Comparison of ENCODE assay signal across 8 cellular contexts in genomic region chr12:57456145-57456700, GRCh38. TPM values are rescaled to one million over a fixed set of nuclear protein-coding genes. Genes with fewer than 3 reads are reported as not detected.
A peak's percentile ranks its signal among the peaks of the same experiment; 100 is the strongest.
DNase-seq lines count a peak whose midpoint lies in the region; ATAC-seq and TF ChIP-seq lines count a peak whose summit lies in the region.

No MANE protein-coding gene starts in this region.

- no peaks in the 10 kb centered on the region for H3K36me3 ChIP-seq in KMS-11 (ENCODE audit: insufficient read depth)

- H3K79me2 ChIP-seq in KMS-11 (ENCODE audit: insufficient read depth, low read depth) = no peaks in the 10 kb centered on the region

- peaks cover 0 to 9% of the 10 kb centered on the region in 2 donors for H3K27me3 Mint-ChIP-seq in T-cell
- H3K27me3 Mint-ChIP-seq in natural killer cell treated with Interleukin-12 subunit alpha and Interleukin-12 subunit beta and Interleukin-15 and Interleukin-18, amount 100 ng/mL, for 72 hours = peaks cover 0 to 7% of the 10 kb centered on the region in 2 donors

- H3K9ac ChIP-seq in KMS-11 = peak overlapping the region; percentile 61; the same call in 1 of the 2 replicates

- CTCF ChIA-PET in T-cell (lab: Charles Lee) = interaction anchor here in 1 of 2 donors (0.5 to 1.2 kb wide), 3 partner anchors 35 to 68 kb away, joined by 3 to 5 read pairs (median 4); no protein-coding TSS in a partner anchor

- peak in 1 of 4 experiments; percentile 17 for ATAC-seq in T-cell (replicated peaks in 1 of 4)
- no peak for ATAC-seq in natural killer cell treated with Interleukin-12 subunit alpha and Interleukin-12 subunit beta and Interleukin-15 and Interleukin-18, amount 100 ng/mL, for 72 hours
- no peak for ATAC-seq in HG03571 (IDR thresholded peaks at IDR 0.05; ENCODE audit: unreplicated experiment)

- in situ Hi-C loops in ACHN (cut with HindIII; ENCODE audit: low pct_ligation_motif_present, low pct_unique_long_range_greater_than_20kb, low sequenced_read_pairs) = loop anchor here (25.0 kb wide), 1 partner anchor 169 kb away; no protein-coding TSS in a partner anchor

- peak overlapping the region; percentile 83 for H2AFZ ChIP-seq in KMS-11 (ENCODE audit: low read depth)

- peak; percentile 98 for TF ChIP-seq CTCF in KMS-11 (conservative IDR thresholded peaks at IDR 0.05; ENCODE audit: low read depth, low read length)

- peak overlapping the region; percentile 51; the same call in 1 of the 2 replicates for H3K27ac ChIP-seq in KMS-11

- H3K4me2 ChIP-seq in KMS-11 = peak overlapping the region; percentile 98

- no peaks in the 10 kb centered on the region for H3K36me3 Mint-ChIP-seq in T-cell
- H3K36me3 Mint-ChIP-seq in natural killer cell treated with Interleukin-12 subunit alpha and Interleukin-12 subunit beta and Interleukin-15 and Interleukin-18, amount 100 ng/mL, for 72 hours = no peaks in the 10 kb centered on the region

- no peak overlapping the region for H3K4me3 ChIP-seq in KMS-11 (IDR thresholded peaks at IDR 0.05; ENCODE audit: insufficient read depth, low read depth, low read length)

- H3K4me1 ChIP-seq in KMS-11 (ENCODE audit: low read depth, poor library complexity, severe bottlenecking) = peaks cover 76% of the 10 kb centered on the region

- H3K27me3 ChIP-seq in KMS-11 (ENCODE audit: insufficient read depth, low read depth) = peaks cover 10% of the 10 kb centered on the region

- H3K9me3 Mint-ChIP-seq in T-cell = no peaks in the 10 kb centered on the region
- H3K9me3 Mint-ChIP-seq in natural killer cell treated with Interleukin-12 subunit alpha and Interleukin-12 subunit beta and Interleukin-15 and Interleukin-18, amount 100 ng/mL, for 72 hours = no peaks in the 10 kb centered on the region

- peak; percentile 81 for DNase-seq in ACHN
- DNase-seq in GF-D8 (lab: John Stamatoyannopoulos, UW) = peak; percentile 41
- DNase-seq in T-cell = peak in 12 of 34 experiments; percentile 22 to 49 (median 39)
- DNase-seq in dermis blood vessel endothelial cell = peak; percentile 72
- DNase-seq in natural killer cell treated with Interleukin-12 subunit alpha and Interleukin-12 subunit beta and Interleukin-15 and Interleukin-18, amount 100 ng/mL, for 72 hours (ENCODE audit: low spot score) = no peak
- no peak for DNase-seq in occipital lobe (lab: John Stamatoyannopoulos, UW)

- peaks cover 24 to 42% (median 28%) of the 10 kb centered on the region in 3 donors for H3K4me1 Mint-ChIP-seq in T-cell
- H3K4me1 Mint-ChIP-seq in natural killer cell treated with Interleukin-12 subunit alpha and Interleukin-12 subunit beta and Interleukin-15 and Interleukin-18, amount 100 ng/mL, for 72 hours (ENCODE audit: low read depth in 2 of 2) = peaks cover 24 to 29% of the 10 kb centered on the region in 2 donors

- no peak overlapping the region for H3K27ac Mint-ChIP-seq in T-cell
- peak overlapping the region in 1 of 2 donors; percentile 25 for H3K27ac Mint-ChIP-seq in natural killer cell treated with Interleukin-12 subunit alpha and Interleukin-12 subunit beta and Interleukin-15 and Interleukin-18, amount 100 ng/mL, for 72 hours

- POLR2A ChIA-PET in T-cell (lab: Charles Lee) = interaction anchor here in 1 of 2 donors (0.5 to 0.6 kb wide), 2 partner anchors 8 to 24 kb away, joined by 3 to 7 read pairs; partner anchors contain the start of gene ARHGAP9

- peak overlapping the region in 2 of 3 donors; percentile 28 to 42 for H3K4me3 Mint-ChIP-seq in T-cell
- peak overlapping the region; percentile 42 for H3K4me3 Mint-ChIP-seq in natural killer cell treated with Interleukin-12 subunit alpha and Interleukin-12 subunit beta and Interleukin-15 and Interleukin-18, amount 100 ng/mL, for 72 hours

- no peaks in the 10 kb centered on the region for H4K20me1 ChIP-seq in KMS-11 (ENCODE audit: insufficient read depth)

RNA-seq across cellular contexts. Expression of gene INHBE, which starts 1.1 kb away (rescaled TPM):
- total RNA-seq in T-cell (under 1 TPM in 3 of 5 donors, not detected in 2; 0.09 to 0.13 (median 0.12) TPM), dermis blood vessel endothelial cell (not detected in 2 replicates), occipital lobe (not detected)
- under 1 TPM in 1 of 2 donors, not detected in 1; 0.45 TPM for total RNA-seq in natural killer cell treated with Interleukin-12 subunit alpha and Interleukin-12 subunit beta and Interleukin-15 and Interleukin-18, amount 100 ng/mL, for 72 hours

RNA-seq across cellular contexts. Expression of gene GLI1, which starts 3.4 kb away (rescaled TPM):
- 1 to 10 TPM in 2 of 5 donors, under 1 TPM in 3; 0.53 to 1.6 (median 0.82) TPM for total RNA-seq in T-cell
- 0.17 and 0.47 TPM in 2 replicates for total RNA-seq in dermis blood vessel endothelial cell
- total RNA-seq in natural killer cell treated with Interleukin-12 subunit alpha and Interleukin-12 subunit beta and Interleukin-15 and Interleukin-18, amount 100 ng/mL, for 72 hours = 1 to 10 TPM in 1 of 2 donors, under 1 TPM in 1; 0.61 to 1.0 TPM
- total RNA-seq in occipital lobe = 0.16 TPM

RNA-seq across cellular contexts. Expression of gene INHBC, which starts 21.6 kb away (rescaled TPM):
- under 1 TPM in 3 of 5 donors, not detected in 2; 0.13 to 0.23 (median 0.18) TPM for total RNA-seq in T-cell
- total RNA-seq in dermis blood vessel endothelial cell = not detected in 2 replicates
- not detected for total RNA-seq in natural killer cell treated with Interleukin-12 subunit alpha and Interleukin-12 subunit beta and Interleukin-15 and Interleukin-18, amount 100 ng/mL, for 72 hours
- total RNA-seq in occipital lobe = not detected

RNA-seq across cellular contexts. Expression of gene ARHGAP9, which starts 23.4 kb away (rescaled TPM):
- total RNA-seq in T-cell (100 to 1,000 TPM; 198 to 413 (median 243) TPM), dermis blood vessel endothelial cell (not detected in 2 replicates), occipital lobe (0.94 TPM)
- total RNA-seq in natural killer cell treated with Interleukin-12 subunit alpha and Interleukin-12 subunit beta and Interleukin-15 and Interleukin-18, amount 100 ng/mL, for 72 hours = 100 to 1,000 TPM; 138 to 154 TPM

RNA-seq across cellular contexts. Expression of gene R3HDM2, which starts 25.4 kb away (rescaled TPM):
- 100 to 1,000 TPM in 2 of 5 donors, 10 to 100 TPM in 3; 88.3 to 122 (median 94.7) TPM for total RNA-seq in T-cell
- total RNA-seq in dermis blood vessel endothelial cell = 8.8 and 9.8 TPM in 2 replicates
- 10 to 100 TPM; 55.4 to 57.2 TPM for total RNA-seq in natural killer cell treated with Interleukin-12 subunit alpha and Interleukin-12 subunit beta and Interleukin-15 and Interleukin-18, amount 100 ng/mL, for 72 hours
- 21.7 TPM for total RNA-seq in occipital lobe

Comparison
In these comparisons a context has a peak if more than half of its experiments do, and no peak if none do; other contexts are left out.
1. DNase-seq: peak in ACHN (single experiment), GF-D8 (single experiment) and dermis blood vessel endothelial cell (single experiment); none in natural killer cell treated with Interleukin-12 subunit alpha and Interleukin-12 subunit beta and Interleukin-15 and Interleukin-18, amount 100 ng/mL, for 72 hours (single experiment) and occipital lobe (single experiment).